18 cellular contexts compared by ENCODE assay signal in genomic region chr7:44982970-44983369, GRCh38. TPM values are rescaled to one million over a fixed set of nuclear protein-coding genes. Genes with fewer than 3 reads are reported as not detected.
DNase-seq lines count a peak whose midpoint lies in the region; ATAC-seq and TF ChIP-seq lines count a peak whose summit lies in the region.
"Had no signal": no experiment of that assay in that cellular context is flagged by ENCODE, and none has a peak within 500 bp of the region (broad histone marks: within the 10 kb centered on the region; RNA-seq: fewer than 3 reads in every experiment).

No MANE protein-coding gene starts in this region.

- no peaks in the 10 kb centered on the region for H3K27me3 Mint-ChIP-seq in activated CD4-positive, alpha-beta T cell treated with anti-CD3 and anti-CD28 coated beads for 36 hours
- no peaks in the 10 kb centered on the region for H3K27me3 Mint-ChIP-seq in activated naive CD8-positive, alpha-beta T cell

- H3K27ac Mint-ChIP-seq in activated CD4-positive, alpha-beta T cell treated with anti-CD3 and anti-CD28 coated beads for 36 hours: peak overlapping the region; percentile 99
- H3K27ac Mint-ChIP-seq in activated naive CD8-positive, alpha-beta T cell: peak overlapping the region; percentile 99

- no peak for TF ChIP-seq CTCF in spleen (IDR thresholded peaks at IDR 0.05 in 8 of 11, conservative IDR thresholded peaks at IDR 0.05 in 3 of 11)
- no peak for TF ChIP-seq CTCF in GM10266 (IDR thresholded peaks at IDR 0.05; ENCODE audit: control insufficient read depth, insufficient read depth, low read depth, missing control alignments)

- WGBS in spleen, 5 donors: 78 to 100% (median 92%) methylated on average over 1 of the region's 1 CpG

- H3K27ac ChIP-seq in Karpas-422 (ENCODE audit: low read length): peak overlapping the region; percentile 95
- H3K27ac ChIP-seq in spleen: peak overlapping the region in 2 of 8 donors; percentile 92 to 98
- H3K27ac ChIP-seq: esophagus squamous epithelium, suprapubic skin had no signal

- no peak for ATAC-seq in activated CD4-positive, alpha-beta T cell treated with anti-CD3 and anti-CD28 coated beads for 36 hours

- H3K79me2 ChIP-seq in Karpas-422 (ENCODE audit: low read length): peaks cover 39% of the 10 kb centered on the region

- no peak overlapping the region for H2AFZ ChIP-seq in Karpas-422 (ENCODE audit: low read length)

- intact Hi-C loops in activated CD4-positive, alpha-beta T cell treated with anti-CD3 and anti-CD28 coated beads for 36 hours (cut with DNase I, micrococcal nuclease): loop anchor here (5.0 to 10.0 kb wide), 4 partner anchors 154 to 958 kb away; partner anchors contain the start of gene PPIA (in 1 of the 2)
- intact Hi-C loops in spleen (cut with DNase I; ENCODE audit: low total_unique reads): no loop called here

- H3K4me3 ChIP-seq in Karpas-422 (ENCODE audit: low read length) (no peak overlapping the region; the same call in 1 of the 2 replicates), spleen (no peak overlapping the region)
- H3K4me3 ChIP-seq: esophagus squamous epithelium, lung, suprapubic skin had no signal

- CTCF ChIA-PET in activated CD4-positive, alpha-beta T cell treated with anti-CD3 and anti-CD28 coated beads for 36 hours (lab: Charles Lee): interaction anchor here (0.6 to 3.7 kb wide), 5 partner anchors 9 to 153 kb away, joined by 3 to 20 read pairs (median 4); partner anchors contain the start of gene H2AZ2

- POLR2A ChIA-PET in activated CD4-positive, alpha-beta T cell treated with anti-CD3 and anti-CD28 coated beads for 36 hours (lab: Charles Lee): interaction anchor here (0.8 to 6.8 kb wide), 4 partner anchors 9 to 184 kb away, joined by 3 to 99 read pairs (median 11); partner anchors contain the start of gene CCM2

- H3K4me1 ChIP-seq in Karpas-422 (ENCODE audit: low read length) (peaks cover 88% of the 10 kb centered on the region), spleen (peaks cover 49 to 93% (median 79%) of the 10 kb centered on the region in 6 donors)

- no peaks in the 10 kb centered on the region for H3K9me3 Mint-ChIP-seq in activated CD4-positive, alpha-beta T cell treated with anti-CD3 and anti-CD28 coated beads for 36 hours (ENCODE audit: low read depth)
- H3K9me3 Mint-ChIP-seq in activated naive CD8-positive, alpha-beta T cell (ENCODE audit: low read depth): no peaks in the 10 kb centered on the region

- H3K36me3 Mint-ChIP-seq in activated CD4-positive, alpha-beta T cell treated with anti-CD3 and anti-CD28 coated beads for 36 hours (ENCODE audit: low read depth): peaks cover 68% of the 10 kb centered on the region
- H3K36me3 Mint-ChIP-seq in activated naive CD8-positive, alpha-beta T cell: peaks cover 32% of the 10 kb centered on the region

- H3K4me2 ChIP-seq in Karpas-422 (ENCODE audit: low read depth, low read length, poor library complexity, severe bottlenecking): peak overlapping the region; percentile 93

- peaks cover 34% of the 10 kb centered on the region for H4K20me1 ChIP-seq in Karpas-422 (ENCODE audit: insufficient read depth, low read depth, low read length)

- peak overlapping the region; percentile 99 for H3K4me3 Mint-ChIP-seq in activated CD4-positive, alpha-beta T cell treated with anti-CD3 and anti-CD28 coated beads for 36 hours
- peak overlapping the region; percentile 98 for H3K4me3 Mint-ChIP-seq in activated naive CD8-positive, alpha-beta T cell

- H3K9me3 ChIP-seq in Karpas-422 (ENCODE audit: low read length): no peaks in the 10 kb centered on the region
- H3K9me3 ChIP-seq in spleen: no peaks in the 10 kb centered on the region
- H3K9me3 ChIP-seq: esophagus squamous epithelium, suprapubic skin had no signal

- peak overlapping the region; percentile 14; the same call in 1 of the 2 replicates for H3K9ac ChIP-seq in Karpas-422 (ENCODE audit: low read length)

- no peaks in the 10 kb centered on the region for H3K9me2 ChIP-seq in Karpas-422 (replicated peaks; ENCODE audit: insufficient read depth, low read length)

- DNase-seq in activated CD4-positive, alpha-beta T cell treated with anti-CD3 and anti-CD28 coated beads for 36 hours: peak; percentile 11
- DNase-seq in activated CD4-positive, alpha-beta T cell treated with anti-CD3 and anti-CD28 coated beads for 4 hours: no peak
- DNase-seq in Karpas-422 (no peak), spleen (peak; percentile 51), GM10266 (ENCODE audit: extremely low spot score) (no peak), amygdala (lab: John Stamatoyannopoulos, UW) (no peak), ureter (ENCODE audit: low spot score) (no peak)
- DNase-seq: amniotic stem cell, cortex of kidney, DMS 273 treated with DMSO at 0.1 percent for 48 hours, esophagus squamous epithelium, hippocampal formation, NCI-H1105, NCI-H446, nucleus accumbens had no signal

- H3K4me1 Mint-ChIP-seq in activated CD4-positive, alpha-beta T cell treated with anti-CD3 and anti-CD28 coated beads for 36 hours: peaks cover 63% of the 10 kb centered on the region
- H3K4me1 Mint-ChIP-seq in activated naive CD8-positive, alpha-beta T cell (ENCODE audit: low read depth): peaks cover 84% of the 10 kb centered on the region

- no peak for TF ChIP-seq POLR2A in spleen (IDR thresholded peaks at IDR 0.05)

- no peaks in the 10 kb centered on the region for H3K27me3 ChIP-seq in Karpas-422 (ENCODE audit: low read length)
- H3K27me3 ChIP-seq in spleen (replicated peaks in 1 of 7): no peaks in the 10 kb centered on the region
- H3K27me3 ChIP-seq: esophagus squamous epithelium, suprapubic skin had no signal

- H3K36me3 ChIP-seq in Karpas-422 (ENCODE audit: insufficient read depth, low read length): peaks cover 39% of the 10 kb centered on the region
- H3K36me3 ChIP-seq in spleen: peaks cover 0 to 44% (median 32%) of the 10 kb centered on the region in 6 donors

RNA-seq across cellular contexts. Expression of gene MYO1G, which starts 4.2 kb away (rescaled TPM):
- 100 to 1,000 TPM; 369 to 376 TPM for total RNA-seq in activated CD4-positive, alpha-beta T cell treated with anti-CD3 and anti-CD28 coated beads for 36 hours
- total RNA-seq in Karpas-422 (2014; rRNA removed; shearing (Covaris generic); ENCODE audit: low replicate concordance): 62.4 and 130 TPM in 2 replicates
- 10 to 100 TPM; 36.4 to 68.6 (median 62.1) TPM for total RNA-seq in spleen
- polyA plus RNA-seq in spleen: 10 to 100 TPM; 27.9 to 61.1 (median 45.6) TPM
- 6.0 TPM for total RNA-seq in ureter

RNA-seq across cellular contexts. Expression of gene CCM2, which starts 17.0 kb away (rescaled TPM):
- 10 to 100 TPM; 70.1 to 80.1 TPM for total RNA-seq in activated CD4-positive, alpha-beta T cell treated with anti-CD3 and anti-CD28 coated beads for 36 hours
- 42.5 and 78.8 TPM in 2 replicates for total RNA-seq in Karpas-422 (2014; rRNA removed; shearing (Covaris generic); ENCODE audit: low replicate concordance)
- 10 to 100 TPM; 67.8 to 94.2 (median 80.9) TPM for total RNA-seq in spleen
- 100 to 1,000 TPM in 2 of 3 donors, 10 to 100 TPM in 1; 80.8 to 108 (median 107) TPM for polyA plus RNA-seq in spleen
- 31.1 TPM for total RNA-seq in ureter

Comparison
In these comparisons a context has a peak if more than half of its experiments do, and no peak if none do; other contexts are left out.
1. DNase-seq: peak in activated CD4-positive, alpha-beta T cell treated with anti-CD3 and anti-CD28 coated beads for 36 hours (single experiment) and spleen (single experiment); none in activated CD4-positive, alpha-beta T cell treated with anti-CD3 and anti-CD28 coated beads for 4 hours (0 of 2), Karpas-422 (single experiment), GM10266 (single experiment), amygdala (0 of 56) and ureter (single experiment).